Comparison of ENCODE assay signal across 3 cellular contexts in the genomic region with DNA sequence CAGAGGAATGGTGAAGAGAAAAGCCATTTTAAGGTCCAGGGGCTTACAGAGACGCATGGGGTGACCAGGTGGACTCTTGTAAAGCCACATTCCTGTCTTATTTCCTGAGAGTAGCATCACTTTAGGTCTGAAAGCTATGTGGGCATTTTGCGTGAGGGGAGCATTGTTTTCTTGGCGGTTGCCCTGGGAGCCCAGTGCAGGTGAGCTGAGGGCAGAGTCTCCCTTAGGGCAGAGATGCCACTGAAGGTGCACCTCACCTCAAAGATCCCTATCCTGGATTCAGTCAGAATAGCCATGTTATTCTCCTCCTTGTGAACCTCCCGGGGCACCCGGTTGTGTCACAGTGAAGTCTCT.
TF ChIP-seq lines count a peak whose summit lies in the region.

No MANE protein-coding gene starts in this region.

TF ChIP-seq in SK-N-SH, 30 proteins besides CTCF, POLR2A, EP300 and RAD21:
- TF ChIP-seq GABPA (IDR thresholded peaks at IDR 0.05; ENCODE audit: low read depth), result no peak
- TF ChIP-seq JUND (IDR thresholded peaks at IDR 0.05), result no peak
- no peak for TF ChIP-seq EZH2phosphoT487 (IDR thresholded peaks at IDR 0.05; ENCODE audit: borderline replicate concordance, low read depth)
- TF ChIP-seq, protein P1, sequence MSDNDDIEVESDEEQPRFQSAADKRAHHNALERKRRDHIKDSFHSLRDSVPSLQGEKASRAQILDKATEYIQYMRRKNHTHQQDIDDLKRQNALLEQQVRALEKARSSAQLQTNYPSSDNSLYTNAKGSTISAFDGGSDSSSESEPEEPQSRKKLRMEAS (IDR thresholded peaks at IDR 0.05; ENCODE audit: low read depth), result no peak
- TF ChIP-seq SIN3A (IDR thresholded peaks at IDR 0.05; ENCODE audit: borderline replicate concordance, low read depth, low read length), result no peak
- TF ChIP-seq POLR2AphosphoS5 (IDR thresholded peaks at IDR 0.05; ENCODE audit: low read depth, low read length), result no peak
- no peak for TF ChIP-seq GATA2 (CRISPR knock-in tag; IDR thresholded peaks at IDR 0.05)
- no peak for TF ChIP-seq TAF1 (IDR thresholded peaks at IDR 0.05; ENCODE audit: borderline replicate concordance, low read depth, low read length)
- TF ChIP-seq FOXJ3 (CRISPR knock-in tag; IDR thresholded peaks at IDR 0.05), result no peak
- no peak for TF ChIP-seq TEAD4 (IDR thresholded peaks at IDR 0.05; ENCODE audit: borderline replicate concordance, insufficient read depth)
- TF ChIP-seq, protein P2, sequence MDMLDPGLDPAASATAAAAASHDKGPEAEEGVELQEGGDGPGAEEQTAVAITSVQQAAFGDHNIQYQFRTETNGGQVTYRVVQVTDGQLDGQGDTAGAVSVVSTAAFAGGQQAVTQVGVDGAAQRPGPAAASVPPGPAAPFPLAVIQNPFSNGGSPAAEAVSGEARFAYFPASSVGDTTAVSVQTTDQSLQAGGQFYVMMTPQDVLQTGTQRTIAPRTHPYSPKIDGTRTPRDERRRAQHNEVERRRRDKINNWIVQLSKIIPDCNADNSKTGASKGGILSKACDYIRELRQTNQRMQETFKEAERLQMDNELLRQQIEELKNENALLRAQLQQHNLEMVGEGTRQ (IDR thresholded peaks at IDR 0.05; ENCODE audit: borderline replicate concordance, low read depth, low read length), result no peak
- no peak for TF ChIP-seq RXRA (IDR thresholded peaks at IDR 0.05; ENCODE audit: borderline replicate concordance, low read depth)
- TF ChIP-seq, protein P3, sequence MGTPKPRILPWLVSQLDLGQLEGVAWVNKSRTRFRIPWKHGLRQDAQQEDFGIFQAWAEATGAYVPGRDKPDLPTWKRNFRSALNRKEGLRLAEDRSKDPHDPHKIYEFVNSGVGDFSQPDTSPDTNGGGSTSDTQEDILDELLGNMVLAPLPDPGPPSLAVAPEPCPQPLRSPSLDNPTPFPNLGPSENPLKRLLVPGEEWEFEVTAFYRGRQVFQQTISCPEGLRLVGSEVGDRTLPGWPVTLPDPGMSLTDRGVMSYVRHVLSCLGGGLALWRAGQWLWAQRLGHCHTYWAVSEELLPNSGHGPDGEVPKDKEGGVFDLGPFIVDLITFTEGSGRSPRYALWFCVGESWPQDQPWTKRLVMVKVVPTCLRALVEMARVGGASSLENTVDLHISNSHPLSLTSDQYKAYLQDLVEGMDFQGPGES (IDR thresholded peaks at IDR 0.05; ENCODE audit: low read depth, low read length), result no peak
- no peak for TF ChIP-seq TCF12 (IDR thresholded peaks at IDR 0.05)

TF ChIP-seq in SK-N-SH treated with all-trans-retinoic acid at 6 μM for 48 hours, 23 proteins besides CTCF, POLR2A, EP300 and RAD21:
- TF ChIP-seq OSR1 (CRISPR knock-in tag; IDR thresholded peaks at IDR 0.05) (no peak), CSDC2 (CRISPR knock-in tag; IDR thresholded peaks at IDR 0.05) (no peak), ZFP30 (CRISPR knock-in tag; IDR thresholded peaks at IDR 0.05) (no peak), TCF4 (CRISPR knock-in tag; IDR thresholded peaks at IDR 0.05; ENCODE audit: borderline replicate concordance) (no peak), RARB (CRISPR knock-in tag; IDR thresholded peaks at IDR 0.05) (no peak), ZFP3 (CRISPR knock-in tag; IDR thresholded peaks at IDR 0.05) (no peak), SNAI2 (CRISPR knock-in tag; IDR thresholded peaks at IDR 0.05) (no peak), TOX (CRISPR knock-in tag; IDR thresholded peaks at IDR 0.05; ENCODE audit: borderline replicate concordance) (no peak), ZNF8 (CRISPR knock-in tag; IDR thresholded peaks at IDR 0.05) (no peak), PPARA (CRISPR knock-in tag; IDR thresholded peaks at IDR 0.05; ENCODE audit: borderline replicate concordance) (no peak)
- TF ChIP-seq, protein P4, sequence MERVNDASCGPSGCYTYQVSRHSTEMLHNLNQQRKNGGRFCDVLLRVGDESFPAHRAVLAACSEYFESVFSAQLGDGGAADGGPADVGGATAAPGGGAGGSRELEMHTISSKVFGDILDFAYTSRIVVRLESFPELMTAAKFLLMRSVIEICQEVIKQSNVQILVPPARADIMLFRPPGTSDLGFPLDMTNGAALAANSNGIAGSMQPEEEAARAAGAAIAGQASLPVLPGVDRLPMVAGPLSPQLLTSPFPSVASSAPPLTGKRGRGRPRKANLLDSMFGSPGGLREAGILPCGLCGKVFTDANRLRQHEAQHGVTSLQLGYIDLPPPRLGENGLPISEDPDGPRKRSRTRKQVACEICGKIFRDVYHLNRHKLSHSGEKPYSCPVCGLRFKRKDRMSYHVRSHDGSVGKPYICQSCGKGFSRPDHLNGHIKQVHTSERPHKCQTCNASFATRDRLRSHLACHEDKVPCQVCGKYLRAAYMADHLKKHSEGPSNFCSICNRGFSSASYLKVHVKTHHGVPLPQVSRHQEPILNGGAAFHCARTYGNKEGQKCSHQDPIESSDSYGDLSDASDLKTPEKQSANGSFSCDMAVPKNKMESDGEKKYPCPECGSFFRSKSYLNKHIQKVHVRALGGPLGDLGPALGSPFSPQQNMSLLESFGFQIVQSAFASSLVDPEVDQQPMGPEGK (CRISPR knock-in tag; IDR thresholded peaks at IDR 0.05; ENCODE audit: borderline replicate concordance), result no peak

TF ChIP-seq in WTC11, 78 proteins besides CTCF, POLR2A, EP300 and RAD21 (continued from another document):
- TF ChIP-seq ETV6 (CRISPR knock-in tag; IDR thresholded peaks at IDR 0.05) (no peak), SOX15 (CRISPR knock-in tag; IDR thresholded peaks at IDR 0.05) (no peak)
